In genomic region chr2:8906208-8906607, GRCh38 we compare ENCODE assay signal across 22 cellular contexts.
DNase-seq lines count a peak whose midpoint lies in the region; ATAC-seq and TF ChIP-seq lines count a peak whose summit lies in the region.
"Had no signal": no experiment of that assay in that cellular context is flagged by ENCODE, and none has a peak within 500 bp of the region (broad histone marks: within the 10 kb centered on the region; RNA-seq: fewer than 3 reads in every experiment).

No MANE protein-coding gene starts in this region.

- H3K9ac ChIP-seq in mammary epithelial cell (ENCODE audit: insufficient read depth, low read length), result no peak overlapping the region

- BruUV-seq in mammary epithelial cell (replicated peaks; lab: Mats Ljungman, UMichigan), result no TSS peak

- H3K9me3 ChIP-seq in mammary epithelial cell (replicated peaks; ENCODE audit: insufficient read depth, low read length), result peaks cover 5% of the 10 kb centered on the region
- H3K9me3 ChIP-seq: neutrophil had no signal

- ATAC-seq in GM21526 (IDR thresholded peaks at IDR 0.05; ENCODE audit: low FRiP score, unreplicated experiment) (no peak), HG03108 (IDR thresholded peaks at IDR 0.05; ENCODE audit: unreplicated experiment) (no peak)
- ATAC-seq: GM23338, sciatic nerve, T-cell had no signal

- H3K27me3 ChIP-seq in mammary epithelial cell (ENCODE audit: insufficient read depth, low read length), result no peaks in the 10 kb centered on the region
- H3K27me3 ChIP-seq: neutrophil, tibial nerve had no signal

- TF ChIP-seq CTCF in mammary epithelial cell (conservative IDR thresholded peaks at IDR 0.05 in 1 of 2, IDR thresholded peaks at IDR 0.05 in 1 of 2; ENCODE audit: extremely low read depth in 1 of 2, insufficient read depth in 1 of 2, low read depth in 1 of 2, low read length in 2 of 2), result no peak

- H3K4me2 ChIP-seq in mammary epithelial cell (ENCODE audit: insufficient read depth, low read depth, low read length), result no peak overlapping the region
- H3K4me2 ChIP-seq: GM23338 had no signal

- H4K20me1 ChIP-seq in mammary epithelial cell (ENCODE audit: insufficient read depth, low read length), result no peaks in the 10 kb centered on the region

- no peak overlapping the region for H3K4me3 ChIP-seq in mammary epithelial cell (replicated peaks in 1 of 3; ENCODE audit: insufficient read depth in 1 of 3, low read depth in 2 of 3, low read length in 3 of 3)
- H3K4me3 ChIP-seq: GM23338, tibial nerve had no signal

- DNase-seq in EL (peak; percentile 48), M059J (ENCODE audit: low read depth) (peak; percentile 44), mammary epithelial cell (peak; percentile 87), iris pigment epithelial cell (ENCODE audit: low read depth) (peak; percentile 86), substantia nigra (lab: John Stamatoyannopoulos, UW) (no peak)
- no peak for DNase-seq in activated CD4-positive, alpha-beta T cell treated with anti-CD3 and anti-CD28 coated beads, Interleukin-2, amount 50 U/mL, for 1 hour
- DNase-seq: activated naive CD4-positive, alpha-beta T cell treated with Interleukin-2 at 50 U/mL for 16 hours; COR-L47; effector memory CD4-positive, alpha-beta T cell; head of caudate nucleus; kidney; NCI-H187; NCI-H524; RPMI8226; stimulated activated CD4-positive, alpha-beta T cell treated with anti-CD3 and anti-CD28 coated beads, Interleukin-4, amount 100 ng/mL, for 24 hours; T-cell had no signal

- WGBS in mammary epithelial cell (ENCODE audit: low coverage, missing lambda C conversion rate), result 77% methylated on average over 4 of the region's 4 CpGs

- peaks cover 13% of the 10 kb centered on the region for H3K79me2 ChIP-seq in mammary epithelial cell (ENCODE audit: insufficient read depth, low read length)

- in situ Hi-C loops in mammary epithelial cell (cut with MboI; ENCODE audit: low sequenced_read_pairs in 2 of 2), result no loop called here

- no peak overlapping the region for H3K27ac ChIP-seq in mammary epithelial cell (ENCODE audit: insufficient read depth, low read depth, low read length)
- H3K27ac ChIP-seq in substantia nigra (ENCODE audit: low read depth, low read length, poor library complexity, severe bottlenecking), result no peak overlapping the region
- H3K27ac ChIP-seq: neutrophil, tibial nerve had no signal

- peaks cover 12% of the 10 kb centered on the region for H3K36me3 ChIP-seq in mammary epithelial cell (ENCODE audit: insufficient read depth, low read length)

- dilution Hi-C loops in mammary epithelial cell (cut with HindIII; ENCODE audit: low sequenced_read_pairs), result no loop called here

- H3K4me1 ChIP-seq in mammary epithelial cell (ENCODE audit: insufficient read depth, low read length), result peaks cover 10% of the 10 kb centered on the region
- H3K4me1 ChIP-seq: tibial nerve had no signal

- no peak overlapping the region for H2AFZ ChIP-seq in mammary epithelial cell (ENCODE audit: low read depth, low read length)
- H2AFZ ChIP-seq: GM23338 had no signal

- intact Hi-C loops in mammary epithelial cell (cut with micrococcal nuclease), result no loop called here

- CTCF ChIA-PET in mammary epithelial cell (lab: Charles Lee; ENCODE audit: low non-redundant PET), result no interaction called here

Comparison
In these comparisons a context has a peak if more than half of its experiments do, and no peak if none do; other contexts are left out.
1. DNase-seq: peak in EL (single experiment), M059J (single experiment), mammary epithelial cell (single experiment) and iris pigment epithelial cell (single experiment); none in substantia nigra (0 of 49) and activated CD4-positive, alpha-beta T cell treated with anti-CD3 and anti-CD28 coated beads, Interleukin-2, amount 50 U/mL, for 1 hour (single experiment).